ENCODE assay signal across 19 cellular contexts in genomic region chr2:8219631-8220393, GRCh38.
DNase-seq lines count a peak whose midpoint lies in the region; ATAC-seq and TF ChIP-seq lines count a peak whose summit lies in the region.
"Had no signal": no experiment of that assay in that cellular context is flagged by ENCODE, and none has a peak within 500 bp of the region (broad histone marks: within the 10 kb centered on the region; RNA-seq: fewer than 3 reads in every experiment).

No MANE protein-coding gene starts in this region.

- H3K27ac Mint-ChIP-seq in natural killer cell, result peak overlapping the region; percentile 14 to 36
- H3K27ac Mint-ChIP-seq in natural killer cell treated with Interleukin-12 subunit alpha and Interleukin-12 subunit beta and Interleukin-15 and Interleukin-18, amount 100 ng/mL, for 72 hours, result no peak overlapping the region
- H3K27ac Mint-ChIP-seq: activated naive CD8-positive, alpha-beta T cell had no signal

- no peak overlapping the region for H3K4me3 Mint-ChIP-seq in natural killer cell
- no peak overlapping the region for H3K4me3 Mint-ChIP-seq in natural killer cell treated with Interleukin-12 subunit alpha and Interleukin-12 subunit beta and Interleukin-15 and Interleukin-18, amount 100 ng/mL, for 72 hours
- H3K4me3 Mint-ChIP-seq: activated naive CD8-positive, alpha-beta T cell; naive thymus-derived CD4-positive, alpha-beta T cell had no signal

- H3K4me3 ChIP-seq in osteoblast (ENCODE audit: insufficient read depth, low read length) (no peak overlapping the region), testis (no peak overlapping the region), left lung (no peak overlapping the region)
- H3K4me3 ChIP-seq: A549; BLaER1 treated with 17β-estradiol and CSF1 and Interleukin-3, amounts not matched to agents 10 nM and 100 nM had no signal

- DNase-seq in natural killer cell (no peak), Right ventricle myocardium inferior (ENCODE audit: missing footprints) (peak; percentile 75), osteoblast (ENCODE audit: insufficient read length, low spot score, missing footprints) (peak; percentile 75), testis (no peak), left lung (no peak)
- DNase-seq in natural killer cell treated with Interleukin-12 subunit alpha and Interleukin-12 subunit beta and Interleukin-15 and Interleukin-18, amount 100 ng/mL, for 72 hours (ENCODE audit: low spot score), result no peak
- DNase-seq: activated CD4-positive, alpha-beta T cell treated with anti-CD3 and anti-CD28 coated beads for 1 hour; hypothalamus; IMR-90; naive thymus-derived CD4-positive, alpha-beta T cell; NCI-H146; SHP77 treated with DMSO at 0.1 percent for 48 hours; stimulated activated CD4-positive, alpha-beta T cell treated with anti-CD3 and anti-CD28 coated beads, Interleukin-4, amount 100 ng/mL, for 24 hours had no signal

- TF ChIP-seq POLR2A in testis (IDR thresholded peaks at IDR 0.05), result no peak

- H2AFZ ChIP-seq in osteoblast (ENCODE audit: low read length), result peak overlapping the region; percentile 44

- H3K36me3 ChIP-seq in osteoblast (ENCODE audit: insufficient read depth, low read length), result no peaks in the 10 kb centered on the region
- no peaks in the 10 kb centered on the region for H3K36me3 ChIP-seq in testis (ENCODE audit: low read depth, missing control alignments)
- no peaks in the 10 kb centered on the region for H3K36me3 ChIP-seq in left lung
- H3K36me3 ChIP-seq: BLaER1 treated with 17β-estradiol and CSF1 and Interleukin-3, amounts not matched to agents 10 nM and 100 nM had no signal

- no peaks in the 10 kb centered on the region for H3K9me3 ChIP-seq in osteoblast (ENCODE audit: low read depth, low read length)
- no peaks in the 10 kb centered on the region for H3K9me3 ChIP-seq in testis
- H3K9me3 ChIP-seq in left lung, result no peaks in the 10 kb centered on the region
- H3K9me3 ChIP-seq: A549; BLaER1 treated with 17β-estradiol and CSF1 and Interleukin-3, amounts not matched to agents 10 nM and 100 nM had no signal

- H3K4me1 ChIP-seq in osteoblast (ENCODE audit: insufficient read depth, low read length) (peaks cover 9% of the 10 kb centered on the region), testis (no peaks in the 10 kb centered on the region), left lung (no peaks in the 10 kb centered on the region)
- H3K4me1 ChIP-seq: A549 had no signal

- no peaks in the 10 kb centered on the region for H3K27me3 Mint-ChIP-seq in natural killer cell (ENCODE audit: low read depth in 2 of 2)
- H3K27me3 Mint-ChIP-seq in natural killer cell treated with Interleukin-12 subunit alpha and Interleukin-12 subunit beta and Interleukin-15 and Interleukin-18, amount 100 ng/mL, for 72 hours, result no peaks in the 10 kb centered on the region
- H3K27me3 Mint-ChIP-seq: activated naive CD8-positive, alpha-beta T cell had no signal

- H3K27me3 ChIP-seq in osteoblast (ENCODE audit: insufficient read depth, low read length) (no peaks in the 10 kb centered on the region), testis (no peaks in the 10 kb centered on the region), left lung (no peaks in the 10 kb centered on the region)
- H3K27me3 ChIP-seq: BLaER1 treated with 17β-estradiol and CSF1 and Interleukin-3, amounts not matched to agents 10 nM and 100 nM had no signal

- H3K79me2 ChIP-seq in osteoblast (ENCODE audit: insufficient read depth, low read length), result no peaks in the 10 kb centered on the region

- H3K4me1 Mint-ChIP-seq in natural killer cell, result peaks cover 25 to 39% of the 10 kb centered on the region in 2 donors
- peaks cover 5 to 35% of the 10 kb centered on the region in 2 donors for H3K4me1 Mint-ChIP-seq in natural killer cell treated with Interleukin-12 subunit alpha and Interleukin-12 subunit beta and Interleukin-15 and Interleukin-18, amount 100 ng/mL, for 72 hours (ENCODE audit: low read depth in 2 of 2)

- H3K4me2 ChIP-seq in osteoblast (ENCODE audit: insufficient read depth, low read length), result peak overlapping the region; percentile 47
- H3K4me2 ChIP-seq: A549; BLaER1 treated with 17β-estradiol and CSF1 and Interleukin-3, amounts not matched to agents 10 nM and 100 nM had no signal

- no peak for TF ChIP-seq CTCF in natural killer cell (IDR thresholded peaks at IDR 0.05)
- no peak for TF ChIP-seq CTCF in osteoblast (IDR thresholded peaks at IDR 0.05; ENCODE audit: extremely low read depth, low read depth, low read length)
- no peak for TF ChIP-seq CTCF in testis (IDR thresholded peaks at IDR 0.05)
- no peak for TF ChIP-seq CTCF in left lung (IDR thresholded peaks at IDR 0.05)

- WGBS in testis, 2 donors, result 91 to 95% methylated on average over 23 of the region's 23 CpGs

- H3K27ac ChIP-seq in osteoblast (ENCODE audit: low read depth, low read length), result no peak overlapping the region
- H3K27ac ChIP-seq in testis, result no peak overlapping the region
- H3K27ac ChIP-seq in left lung, result no peak overlapping the region
- H3K27ac ChIP-seq: A549, HL-60 had no signal

- H3K9me3 Mint-ChIP-seq in natural killer cell, result no peaks in the 10 kb centered on the region
- no peaks in the 10 kb centered on the region for H3K9me3 Mint-ChIP-seq in natural killer cell treated with Interleukin-12 subunit alpha and Interleukin-12 subunit beta and Interleukin-15 and Interleukin-18, amount 100 ng/mL, for 72 hours

- H3K36me3 Mint-ChIP-seq in natural killer cell, result no peaks in the 10 kb centered on the region
- H3K36me3 Mint-ChIP-seq in natural killer cell treated with Interleukin-12 subunit alpha and Interleukin-12 subunit beta and Interleukin-15 and Interleukin-18, amount 100 ng/mL, for 72 hours, result no peaks in the 10 kb centered on the region
- H3K36me3 Mint-ChIP-seq: activated naive CD8-positive, alpha-beta T cell had no signal

- intact Hi-C loops in natural killer cell (cut with micrococcal nuclease), result no loop called here
- intact Hi-C loops in Right ventricle myocardium inferior (cut with DNase I), result loop anchor here (5.0 to 10.0 kb wide), 2 partner anchors 75 to 462 kb away; partner anchors contain the start of gene ID2
- intact Hi-C loops in testis (cut with DNase I; ENCODE audit: low total_unique reads), result no loop called here
- intact Hi-C loops in left lung (cut with DNase I), result no loop called here

- ATAC-seq in natural killer cell, result no peak
- ATAC-seq in natural killer cell treated with Interleukin-12 subunit alpha and Interleukin-12 subunit beta and Interleukin-15 and Interleukin-18, amount 100 ng/mL, for 72 hours, result no peak
- peak; percentile 91 for ATAC-seq in Right ventricle myocardium inferior
- ATAC-seq in GM21576 (IDR thresholded peaks at IDR 0.05; ENCODE audit: unreplicated experiment), result no peak
- ATAC-seq in esophagus mucosa, result no peak
- no peak for ATAC-seq in left lung
- ATAC-seq: A549; naive thymus-derived CD4-positive, alpha-beta T cell had no signal

- H4K20me1 ChIP-seq in osteoblast (ENCODE audit: insufficient read depth, low read length), result no peaks in the 10 kb centered on the region
- H4K20me1 ChIP-seq: BLaER1 treated with 17β-estradiol and CSF1 and Interleukin-3, amounts not matched to agents 10 nM and 100 nM had no signal

Comparison
In these comparisons a context has a peak if more than half of its experiments do, and no peak if none do; other contexts are left out.
1. H3K27ac Mint-ChIP-seq: peak in natural killer cell (2 of 2); none in natural killer cell treated with Interleukin-12 subunit alpha and Interleukin-12 subunit beta and Interleukin-15 and Interleukin-18, amount 100 ng/mL, for 72 hours (0 of 2).
2. DNase-seq: peak in Right ventricle myocardium inferior (single experiment) and osteoblast (single experiment); none in natural killer cell (single experiment), natural killer cell treated with Interleukin-12 subunit alpha and Interleukin-12 subunit beta and Interleukin-15 and Interleukin-18, amount 100 ng/mL, for 72 hours (single experiment), testis (single experiment) and left lung (0 of 2).